19 cellular contexts compared by ENCODE assay signal in the genomic region with DNA sequence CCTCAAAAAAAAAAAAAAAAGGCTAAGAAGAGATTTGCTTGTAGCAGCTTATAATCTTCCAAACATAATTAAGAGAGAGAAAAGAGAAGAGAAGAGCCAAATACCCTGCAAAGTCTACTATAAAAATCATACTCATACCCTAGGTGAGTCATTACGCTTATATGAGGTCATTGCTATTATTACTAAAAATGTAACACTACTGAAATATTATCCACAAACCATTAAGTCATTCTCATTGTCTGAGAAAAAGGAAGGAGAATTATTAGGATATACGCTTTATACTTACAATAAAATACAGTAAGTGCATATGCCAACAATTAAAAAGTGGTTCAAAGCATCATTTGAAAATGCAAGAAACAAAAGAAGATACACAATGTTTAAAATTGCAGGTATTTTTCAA.
"Had no signal": no experiment of that assay in that cellular context is flagged by ENCODE, and none has a peak within 500 bp of the region (broad histone marks: within the 10 kb centered on the region; RNA-seq: fewer than 3 reads in every experiment).

No MANE protein-coding gene starts in this region.

- FAIRE-seq: endometrium, frontal cortex, islet of Langerhans, pancreas had no signal

- H3K36me3 ChIP-seq: breast epithelium, heart left ventricle, lower lobe of right lung, neural progenitor cell, pancreas, stomach, upper lobe of right lung had no signal

- H3K27ac Mint-ChIP-seq: activated T-helper 17 cell treated with anti-CD3 and anti-CD28 coated beads, Interleukin-2, amount 50 U/mL, for 72 hours; neural progenitor cell had no signal

- H3K9me3 ChIP-seq: breast epithelium, heart left ventricle, lower lobe of right lung, pancreas, stomach, testis, upper lobe of right lung had no signal

- H3K4me3 Mint-ChIP-seq: activated T-helper 17 cell treated with anti-CD3 and anti-CD28 coated beads, Interleukin-2, amount 50 U/mL, for 72 hours; mesothelial cell of epicardium; neural progenitor cell had no signal

- DNase-seq: activated CD4-positive, alpha-beta T cell treated with anti-CD3 and anti-CD28 coated beads, Interleukin-2, amount 50 U/mL, for 4 hours; activated CD4-positive, CD25-positive, alpha-beta regulatory T cell treated with anti-CD3 and anti-CD28 coated beads, Interleukin-2, amount 50 U/mL, for 72 hours; activated naive CD4-positive, alpha-beta T cell treated with Interleukin-2 at 50 U/mL for 16 hours; heart left ventricle; left colon; lower lobe of right lung; pancreas; stimulated activated CD4-positive, alpha-beta T cell treated with anti-CD3 and anti-CD28 coated beads, Interleukin-1b, Interleukin-23, amount 100 ng/mL, for 48 hours; stomach; testis; upper lobe of right lung had no signal

- H3K4me1 ChIP-seq: breast epithelium had no signal

- H3K4me3 ChIP-seq: breast epithelium, heart left ventricle, lower lobe of right lung, neural progenitor cell, pancreas, stomach, testis, upper lobe of right lung had no signal

- H3K4me1 Mint-ChIP-seq: activated T-helper 17 cell treated with anti-CD3 and anti-CD28 coated beads, Interleukin-2, amount 50 U/mL, for 72 hours had no signal

- H3K27ac ChIP-seq: breast epithelium, lower lobe of right lung, neural progenitor cell, pancreas, stomach, testis, upper lobe of right lung had no signal

- H3K27me3 ChIP-seq: breast epithelium, heart left ventricle, neural progenitor cell, pancreas, stomach, testis, upper lobe of right lung had no signal

- ATAC-seq: activated T-helper 17 cell treated with anti-CD3 and anti-CD28 coated beads, Interleukin-2, amount 50 U/mL, for 72 hours; esophagus mucosa; left colon; pancreas; upper lobe of right lung had no signal

- H3K9me3 Mint-ChIP-seq: activated T-helper 17 cell treated with anti-CD3 and anti-CD28 coated beads, Interleukin-2, amount 50 U/mL, for 72 hours; neural progenitor cell had no signal
